In the genomic region with DNA sequence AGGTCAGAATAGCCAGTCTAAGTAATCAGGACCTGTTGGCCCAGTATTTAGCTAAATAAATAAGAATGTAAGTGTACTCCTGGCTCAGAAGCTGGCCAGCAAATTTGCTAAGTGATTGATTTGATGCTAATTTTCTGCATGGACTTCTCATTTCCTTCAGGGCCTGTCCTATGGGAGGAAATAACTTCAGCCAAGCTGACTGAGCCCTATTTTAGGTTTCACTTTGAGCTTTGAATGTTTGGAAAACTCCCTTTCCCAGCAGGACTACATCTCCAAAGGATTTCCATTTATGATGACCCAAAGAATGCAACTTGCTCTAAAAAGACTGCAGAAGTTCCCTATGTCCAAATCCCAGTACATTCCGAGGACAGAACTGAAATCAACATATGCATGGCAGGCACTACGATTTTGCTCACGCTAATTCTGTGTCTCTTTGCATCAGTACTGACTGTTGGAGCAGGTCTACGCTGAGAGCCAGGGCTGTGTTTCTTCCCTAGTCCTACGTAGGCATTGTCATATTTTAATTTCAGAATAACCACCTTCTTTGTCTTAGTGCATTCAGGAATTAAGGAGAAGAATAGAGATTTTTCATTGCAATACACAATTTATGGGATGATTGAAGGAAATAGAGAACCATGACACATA, we compare ENCODE assay signal across 19 cellular contexts.
DNase-seq lines count a peak whose midpoint lies in the region; ATAC-seq and TF ChIP-seq lines count a peak whose summit lies in the region.
"Had no signal": no experiment of that assay in that cellular context is flagged by ENCODE, and none has a peak within 500 bp of the region (broad histone marks: within the 10 kb centered on the region; RNA-seq: fewer than 3 reads in every experiment).

No MANE protein-coding gene starts in this region.

- no peak overlapping the region for H4K8ac ChIP-seq in mesenchymal stem cell (ENCODE audit: low read length)

- no peak overlapping the region for H3K4me3 ChIP-seq in PC-3 (ENCODE audit: low read length)
- H3K4me3 ChIP-seq in mesenchymal stem cell (ENCODE audit: insufficient read depth in 1 of 2, low read depth in 1 of 2, low read length in 2 of 2), result peak overlapping the region in 1 of 2 experiments; percentile 71
- H3K4me3 ChIP-seq in suprapubic skin, result peak overlapping the region; percentile 7
- no peak overlapping the region for H3K4me3 ChIP-seq in CD8-positive, alpha-beta memory T cell (ENCODE audit: low read length)
- no peak overlapping the region for H3K4me3 ChIP-seq in mucosa of descending colon
- H3K4me3 ChIP-seq in GM23248, result no peak overlapping the region
- H3K4me3 ChIP-seq: neural progenitor cell, skin epidermis, thyroid gland had no signal

- in situ Hi-C loops in GM23248 (cut with MboI), result no loop called here

- ATAC-seq in PC-3, result no peak
- no peak for ATAC-seq in mucosa of descending colon

- WGBS in mesenchymal stem cell, result 91% methylated on average over 4 of the region's 5 CpGs
- 71% methylated on average over 5 of the region's 5 CpGs for WGBS in suprapubic skin
- WGBS in GM23248 (ENCODE audit: low coverage in 1 of 2, low lambda C conversion rate in 2 of 2, missing lambda C conversion rate in 2 of 2), 2 experiments, result 79% methylated on average over 5 of the region's 5 CpGs

- H2BK120ac ChIP-seq in mesenchymal stem cell (ENCODE audit: low read depth, low read length), result no peak overlapping the region

- intact Hi-C loops in PC-3 (cut with micrococcal nuclease) (no loop called here), mucosa of descending colon (cut with DNase I, micrococcal nuclease) (no loop called here)

- no peak overlapping the region for H3K27ac Mint-ChIP-seq in CD8-positive, alpha-beta memory T cell
- H3K27ac Mint-ChIP-seq: activated naive CD8-positive, alpha-beta T cell; activated T-cell treated with anti-CD3 and anti-CD28 coated beads, Interleukin-2, amount 50 U/mL, for 24 hours; memory B cell; neural progenitor cell had no signal

- no peak overlapping the region for H3K4ac ChIP-seq in mesenchymal stem cell (ENCODE audit: low read depth in 1 of 2, low read length in 2 of 2)

- H4K20me1 ChIP-seq in PC-3 (ENCODE audit: low read length) (no peaks in the 10 kb centered on the region), GM23248 (ENCODE audit: insufficient read depth) (no peaks in the 10 kb centered on the region)

- peaks cover 0 to 1% (median 0%) of the 10 kb centered on the region in 5 donors for H3K9me3 Mint-ChIP-seq in CD8-positive, alpha-beta memory T cell
- H3K9me3 Mint-ChIP-seq: activated T-cell treated with anti-CD3 and anti-CD28 coated beads, Interleukin-2, amount 50 U/mL, for 24 hours; memory B cell; neural progenitor cell had no signal

- no peaks in the 10 kb centered on the region for H3K4me1 Mint-ChIP-seq in CD8-positive, alpha-beta memory T cell
- H3K4me1 Mint-ChIP-seq: memory B cell had no signal

- H3K36me3 ChIP-seq in PC-3 (ENCODE audit: low read depth, low read length) (no peaks in the 10 kb centered on the region), mesenchymal stem cell (ENCODE audit: control insufficient read depth in 1 of 2, insufficient read depth in 2 of 2, low read depth in 1 of 2, low read length in 2 of 2) (no peaks in the 10 kb centered on the region), suprapubic skin (no peaks in the 10 kb centered on the region), mucosa of descending colon (ENCODE audit: low read depth) (no peaks in the 10 kb centered on the region), GM23248 (ENCODE audit: low read depth) (no peaks in the 10 kb centered on the region)
- no peaks in the 10 kb centered on the region for H3K36me3 ChIP-seq in CD8-positive, alpha-beta memory T cell (ENCODE audit: insufficient read depth, low read length)
- H3K36me3 ChIP-seq: neural progenitor cell, thyroid gland had no signal

- H2BK12ac ChIP-seq in mesenchymal stem cell (ENCODE audit: low read length in 2 of 2), result no peak overlapping the region

- peaks cover 1 to 7% (median 5%) of the 10 kb centered on the region in 3 donors for H3K36me3 Mint-ChIP-seq in CD8-positive, alpha-beta memory T cell
- H3K36me3 Mint-ChIP-seq: activated naive CD8-positive, alpha-beta T cell; memory B cell had no signal

- H3K27me3 ChIP-seq in PC-3 (ENCODE audit: low read length) (peaks cover 44% of the 10 kb centered on the region), mesenchymal stem cell (ENCODE audit: control insufficient read depth in 1 of 2, insufficient read depth in 1 of 2, low read length in 2 of 2) (no peaks in the 10 kb centered on the region), suprapubic skin (no peaks in the 10 kb centered on the region), GM23248 (replicated peaks; ENCODE audit: insufficient read depth) (no peaks in the 10 kb centered on the region)
- H3K27me3 ChIP-seq in CD8-positive, alpha-beta memory T cell (ENCODE audit: insufficient read depth, low read length, poor library complexity, severe bottlenecking), result no peaks in the 10 kb centered on the region
- H3K27me3 ChIP-seq: neural progenitor cell, thyroid gland had no signal

- TF ChIP-seq CTCF in PC-3 (conservative IDR thresholded peaks at IDR 0.05; ENCODE audit: low read depth, low read length) (no peak), suprapubic skin (IDR thresholded peaks at IDR 0.05) (no peak), mucosa of descending colon (IDR thresholded peaks at IDR 0.05) (no peak)

- H3K27me3 Mint-ChIP-seq in CD8-positive, alpha-beta memory T cell, result no peaks in the 10 kb centered on the region
- H3K27me3 Mint-ChIP-seq: activated naive CD8-positive, alpha-beta T cell; activated T-cell treated with anti-CD3 and anti-CD28 coated beads, Interleukin-2, amount 50 U/mL, for 24 hours had no signal

- no peak overlapping the region for H2BK5ac ChIP-seq in mesenchymal stem cell (ENCODE audit: low read depth, low read length, poor library complexity, severe bottlenecking)

- H3K79me2 ChIP-seq in PC-3 (ENCODE audit: low read length) (no peaks in the 10 kb centered on the region), GM23248 (ENCODE audit: insufficient read depth) (no peaks in the 10 kb centered on the region)

- DNase-seq in PC-3 (no peak), fibroblast of peridontal ligament (ENCODE audit: extremely low read depth) (peak; percentile 18), mesenchymal stem cell (peak; percentile 16), suprapubic skin (ENCODE audit: low spot score in 2 of 2) (no peak), anterior cingulate cortex (lab: John Stamatoyannopoulos, UW) (no peak), mucosa of descending colon (no peak), GM23248 (no peak)
- DNase-seq in CD8-positive, alpha-beta memory T cell, result no peak
- DNase-seq: activated CD4-positive, alpha-beta T cell treated with anti-CD3 and anti-CD28 coated beads, Interleukin-2, amount 50 U/mL, for 4 hours; activated T-cell treated with anti-CD3 and anti-CD28 coated beads, Interleukin-2, amount 50 U/mL, for 24 hours; effector memory CD4-positive, alpha-beta T cell; NCI-H146; NCI-H345; stimulated activated CD4-positive, alpha-beta T cell treated with anti-CD3 and anti-CD28 coated beads, Interleukin-4, amount 100 ng/mL, for 4 hours; thyroid gland had no signal

- no peak overlapping the region for H2BK15ac ChIP-seq in mesenchymal stem cell (ENCODE audit: low read depth, poor library complexity, severe bottlenecking)

- H3F3A ChIP-seq in PC-3 (ENCODE audit: low read length, unreplicated experiment) (no peaks in the 10 kb centered on the region), GM23248 (ENCODE audit: insufficient read depth) (no peaks in the 10 kb centered on the region)

- no peaks in the 10 kb centered on the region for H3K79me1 ChIP-seq in mesenchymal stem cell (replicated peaks; ENCODE audit: low read length, poor library complexity, severe bottlenecking)

- no TSS peak for BruUV-seq in PC-3 (replicated peaks; lab: Mats Ljungman, UMichigan)

- H3K9ac ChIP-seq in PC-3 (ENCODE audit: low read length), result no peak overlapping the region
- H3K9ac ChIP-seq in mesenchymal stem cell (ENCODE audit: low read length), result peak overlapping the region; percentile 71
- no peak overlapping the region for H3K9ac ChIP-seq in GM23248
- H3K9ac ChIP-seq: neural progenitor cell had no signal

- H3K27ac ChIP-seq in PC-3 (ENCODE audit: low read length), result no peak overlapping the region
- H3K27ac ChIP-seq in mesenchymal stem cell (ENCODE audit: low read length, poor library complexity, severe bottlenecking), result no peak overlapping the region
- H3K27ac ChIP-seq in suprapubic skin, result no peak overlapping the region
- no peak overlapping the region for H3K27ac ChIP-seq in CD8-positive, alpha-beta memory T cell (ENCODE audit: low read depth, low read length)
- H3K27ac ChIP-seq in GM23248, result no peak overlapping the region
- H3K27ac ChIP-seq: neural progenitor cell, thyroid gland had no signal

- H3K9me2 ChIP-seq in PC-3 (replicated peaks; ENCODE audit: low read length) (no peaks in the 10 kb centered on the region), GM23248 (ENCODE audit: insufficient read depth) (0 out of 2 replicates have a peak, but pooled peaks cover 5% of the 10 kb centered on the region)

- TF ChIP-seq POLR2A in suprapubic skin (IDR thresholded peaks at IDR 0.05), result no peak

- H2AFZ ChIP-seq in PC-3 (ENCODE audit: low read length), result no peak overlapping the region
- H2AFZ ChIP-seq in mesenchymal stem cell (ENCODE audit: low read depth, low read length), result no peak overlapping the region
- H2AFZ ChIP-seq in GM23248, result no peak overlapping the region
- H2AFZ ChIP-seq: neural progenitor cell had no signal

- TF ChIP-seq EP300 in suprapubic skin (IDR thresholded peaks at IDR 0.05), result no peak

- no peak overlapping the region for H3K14ac ChIP-seq in mesenchymal stem cell (ENCODE audit: low read length in 2 of 2)

- POLR2A ChIA-PET in PC-3 (lab: Charles Lee; ENCODE audit: unreplicated experiment), result no interaction called here
- POLR2A ChIA-PET in CD8-positive, alpha-beta memory T cell (lab: Charles Lee), result no interaction called here

- H4K91ac ChIP-seq in mesenchymal stem cell (ENCODE audit: low read length), result no peak overlapping the region

- H3K4me3 Mint-ChIP-seq in CD8-positive, alpha-beta memory T cell, result no peak overlapping the region
- H3K4me3 Mint-ChIP-seq: activated naive CD8-positive, alpha-beta T cell; activated T-cell treated with anti-CD3 and anti-CD28 coated beads, Interleukin-2, amount 50 U/mL, for 24 hours; memory B cell; neural progenitor cell had no signal

- CTCF ChIA-PET in PC-3 (lab: Charles Lee), result no interaction called here
- CTCF ChIA-PET in CD8-positive, alpha-beta memory T cell (lab: Charles Lee), result no interaction called here

- H3K23ac ChIP-seq in mesenchymal stem cell (ENCODE audit: low read length in 2 of 2), result no peak overlapping the region

- H3K18ac ChIP-seq in mesenchymal stem cell (ENCODE audit: low read depth in 1 of 2, low read length in 2 of 2), result no peak overlapping the region

- peak overlapping the region; percentile 20; the same call in 1 of the 2 replicates for H3K4me2 ChIP-seq in PC-3 (ENCODE audit: low read length)
- no peak overlapping the region for H3K4me2 ChIP-seq in mesenchymal stem cell (ENCODE audit: low read length, poor library complexity, severe bottlenecking)
- no peak overlapping the region for H3K4me2 ChIP-seq in GM23248 (ENCODE audit: unreplicated experiment)
- H3K4me2 ChIP-seq: neural progenitor cell had no signal

- H2AK5ac ChIP-seq in mesenchymal stem cell (ENCODE audit: low read length, severe bottlenecking), result no peak overlapping the region

- H3K4me1 ChIP-seq in PC-3 (ENCODE audit: insufficient read depth, low read length), result no peaks in the 10 kb centered on the region
- peaks cover 4% of the 10 kb centered on the region for H3K4me1 ChIP-seq in mesenchymal stem cell (ENCODE audit: control insufficient read depth, insufficient read depth, low read depth, low read length)
- H3K4me1 ChIP-seq in suprapubic skin, result peaks cover 4% of the 10 kb centered on the region
- H3K4me1 ChIP-seq in CD8-positive, alpha-beta memory T cell (ENCODE audit: insufficient read depth, low read length), result no peaks in the 10 kb centered on the region
- H3K4me1 ChIP-seq in mucosa of descending colon (ENCODE audit: low read depth), result no peaks in the 10 kb centered on the region
- H3K4me1 ChIP-seq in GM23248 (ENCODE audit: insufficient read depth), result no peaks in the 10 kb centered on the region
- H3K4me1 ChIP-seq: neural progenitor cell, thyroid gland had no signal

- H3K9me3 ChIP-seq in PC-3 (ENCODE audit: low read length) (no peaks in the 10 kb centered on the region), mesenchymal stem cell (ENCODE audit: control insufficient read depth, low read length) (no peaks in the 10 kb centered on the region), suprapubic skin (no peaks in the 10 kb centered on the region), mucosa of descending colon (no peaks in the 10 kb centered on the region), GM23248 (ENCODE audit: low read depth) (no peaks in the 10 kb centered on the region)
- H3K9me3 ChIP-seq in CD8-positive, alpha-beta memory T cell (ENCODE audit: low read length), result no peaks in the 10 kb centered on the region
- H3K9me3 ChIP-seq: thyroid gland had no signal

Comparison
In these comparisons a context has a peak if more than half of its experiments do, and no peak if none do; other contexts are left out.
1. DNase-seq: peak in fibroblast of peridontal ligament (single experiment) and mesenchymal stem cell (single experiment); none in PC-3 (single experiment), suprapubic skin (0 of 2), CD8-positive, alpha-beta memory T cell (0 of 5), anterior cingulate cortex (0 of 58), mucosa of descending colon (0 of 3) and GM23248 (single experiment).